Comparison of ENCODE assay signal across 9 cellular contexts in the genomic region with DNA sequence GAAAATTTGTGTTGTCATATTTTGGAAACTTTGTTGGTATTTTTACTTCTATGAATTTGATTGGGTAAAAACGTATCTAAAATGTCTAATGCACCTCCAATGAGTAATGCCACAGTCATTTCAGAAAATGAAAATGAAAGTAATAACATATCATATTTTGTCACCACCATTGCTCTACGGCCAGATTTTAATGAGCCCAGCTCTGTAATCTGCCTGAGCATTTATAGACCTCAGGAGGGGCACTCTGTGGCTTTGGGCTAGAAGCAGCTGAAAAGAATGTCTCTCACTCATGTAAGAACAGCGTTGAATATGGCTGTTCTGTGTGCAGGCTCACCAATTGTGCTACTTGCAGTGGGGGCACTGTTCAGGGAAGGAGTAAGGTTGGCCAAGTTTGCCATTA. TPM values are rescaled to one million over a fixed set of nuclear protein-coding genes. Genes with fewer than 3 reads are reported as not detected.
DNase-seq lines count a peak whose midpoint lies in the region; ATAC-seq, FAIRE-seq and TF ChIP-seq lines count a peak whose summit lies in the region.
"Had no signal": no experiment of that assay in that cellular context is flagged by ENCODE, and none has a peak within 500 bp of the region (broad histone marks: within the 10 kb centered on the region; RNA-seq: fewer than 3 reads in every experiment).

No MANE protein-coding gene starts in this region.

- H3K79me1 ChIP-seq in H9 (ENCODE audit: insufficient read depth, low read depth, low read length, poor library complexity, severe bottlenecking), result no peaks in the 10 kb centered on the region

- H2BK5ac ChIP-seq in H9 (ENCODE audit: insufficient read length, low read length), result no peak overlapping the region

- no peak overlapping the region for H3K27ac ChIP-seq in A673 (ENCODE audit: low read depth, low read length, poor library complexity, severe bottlenecking)
- H3K27ac ChIP-seq in astrocyte (ENCODE audit: low read depth, low read length), result no peak overlapping the region
- no peak overlapping the region for H3K27ac ChIP-seq in small intestine (ENCODE audit: low read depth in 1 of 2, low read length in 1 of 2)
- no peak overlapping the region for H3K27ac ChIP-seq in H9 (ENCODE audit: insufficient read length, low read depth, low read length)
- H3K27ac ChIP-seq: cardiac muscle cell had no signal

- no peak overlapping the region for H3K56ac ChIP-seq in H9 (ENCODE audit: insufficient read length, low read depth, low read length)

- H2BK120ac ChIP-seq in H9 (ENCODE audit: low read depth, low read length, poor library complexity, severe bottlenecking), result no peak overlapping the region

- H3K79me2 ChIP-seq in astrocyte (ENCODE audit: insufficient read depth, low read length) (no peaks in the 10 kb centered on the region), H9 (ENCODE audit: insufficient read depth, low read length) (no peaks in the 10 kb centered on the region)

- no peaks in the 10 kb centered on the region for H3K23me2 ChIP-seq in H9 (ENCODE audit: insufficient read length, low read depth, low read length, poor library complexity, severe bottlenecking)

- H3K14ac ChIP-seq in H9 (ENCODE audit: insufficient read depth, low read length), result no peak overlapping the region

- H4K8ac ChIP-seq in H9 (replicated peaks; ENCODE audit: insufficient read length, low read depth, low read length), result no peak overlapping the region

- no peak overlapping the region for H3K4ac ChIP-seq in H9 (ENCODE audit: low read depth, low read length)

- CTCF ChIA-PET in A673 (lab: Charles Lee), result no interaction called here

- no peak overlapping the region for H3T11ph ChIP-seq in H9 (ENCODE audit: low read length)

- no peaks in the 10 kb centered on the region for H3K9me3 ChIP-seq in A673 (ENCODE audit: low read depth, low read length, poor library complexity, severe bottlenecking)
- H3K9me3 ChIP-seq in astrocyte (ENCODE audit: insufficient read depth, low read depth, low read length), result no peaks in the 10 kb centered on the region
- H3K9me3 ChIP-seq in small intestine (ENCODE audit: control insufficient read depth, low read depth), result no peaks in the 10 kb centered on the region
- H3K9me3 ChIP-seq in H9 (ENCODE audit: control insufficient read depth, low read depth, low read length), result no peaks in the 10 kb centered on the region

- no peak overlapping the region for H2AK5ac ChIP-seq in H9 (ENCODE audit: insufficient read length, low read length)

- H3K27me3 ChIP-seq in A673 (replicated peaks; ENCODE audit: insufficient read depth, low read depth, low read length, poor library complexity), result no peaks in the 10 kb centered on the region
- no peaks in the 10 kb centered on the region for H3K27me3 ChIP-seq in astrocyte (ENCODE audit: insufficient read depth, low read length)
- H3K27me3 ChIP-seq in small intestine (ENCODE audit: control insufficient read depth in 2 of 2, insufficient read depth in 2 of 2, low read length in 2 of 2), result no peaks in the 10 kb centered on the region
- no peaks in the 10 kb centered on the region for H3K27me3 ChIP-seq in H9 (ENCODE audit: insufficient read depth, low read length)
- H3K27me3 ChIP-seq: cardiac muscle cell had no signal

- H2BK20ac ChIP-seq in H9 (ENCODE audit: low read depth, low read length, poor library complexity, severe bottlenecking), result no peak overlapping the region

- H2AFZ ChIP-seq in astrocyte (ENCODE audit: low read depth, low read length) (peak overlapping the region; percentile 56), H9 (ENCODE audit: low read length) (no peak overlapping the region)

- H2BK15ac ChIP-seq in H9 (ENCODE audit: low read depth, low read length), result no peak overlapping the region

- H3K4me2 ChIP-seq in astrocyte (ENCODE audit: low read length), result peak overlapping the region; percentile 66
- no peak overlapping the region for H3K4me2 ChIP-seq in H9 (ENCODE audit: insufficient read depth, insufficient read length, low read length)

- POLR2A ChIA-PET in A673 (lab: Charles Lee; ENCODE audit: low non-redundant PET), result no interaction called here

- H3K4me1 ChIP-seq in A673 (ENCODE audit: insufficient read depth, low read length, poor library complexity, severe bottlenecking) (no peaks in the 10 kb centered on the region), astrocyte (ENCODE audit: insufficient read depth, low read length) (peaks cover 2% of the 10 kb centered on the region), small intestine (ENCODE audit: control insufficient read depth in 2 of 2, insufficient read depth in 1 of 2, low read depth in 1 of 2, low read length in 1 of 2) (no peaks in the 10 kb centered on the region), H9 (ENCODE audit: insufficient read depth, low read length) (no peaks in the 10 kb centered on the region)

- no peak overlapping the region for H3K4me3 Mint-ChIP-seq in astrocyte (ENCODE audit: unreplicated experiment)
- H3K4me3 Mint-ChIP-seq in glutamatergic neuron (ENCODE audit: unreplicated experiment), result no peak overlapping the region
- H3K4me3 Mint-ChIP-seq in H9, result no peak overlapping the region

- H3K4me3 ChIP-seq in A673 (ENCODE audit: low read depth, low read length, poor library complexity, severe bottlenecking) (no peak overlapping the region), astrocyte (ENCODE audit: insufficient read depth, low read depth, low read length) (no peak overlapping the region), small intestine (ENCODE audit: low read depth in 1 of 2, low read length in 2 of 2) (no peak overlapping the region)
- H3K4me3 ChIP-seq: cardiac muscle cell had no signal

- H4K20me1 ChIP-seq in astrocyte (ENCODE audit: insufficient read depth, low read length) (no peaks in the 10 kb centered on the region), H9 (ENCODE audit: control insufficient read depth, insufficient read depth, insufficient read length) (no peaks in the 10 kb centered on the region)

- H3K36me3 Mint-ChIP-seq in astrocyte (ENCODE audit: low read depth, unreplicated experiment) (no peaks in the 10 kb centered on the region), glutamatergic neuron (ENCODE audit: unreplicated experiment) (no peaks in the 10 kb centered on the region), H9 (ENCODE audit: insufficient read depth in 1 of 3, low read depth in 3 of 3) (no peaks in the 10 kb centered on the region)

- H3K27me3 Mint-ChIP-seq in astrocyte (ENCODE audit: low read depth, unreplicated experiment) (no peaks in the 10 kb centered on the region), glutamatergic neuron (ENCODE audit: unreplicated experiment) (no peaks in the 10 kb centered on the region), H9 (ENCODE audit: low read depth) (no peaks in the 10 kb centered on the region)

- no peaks in the 10 kb centered on the region for H3K36me3 ChIP-seq in A673 (ENCODE audit: insufficient read depth, low read length, poor library complexity, severe bottlenecking)
- no peaks in the 10 kb centered on the region for H3K36me3 ChIP-seq in astrocyte (ENCODE audit: insufficient read depth, low read length)
- no peaks in the 10 kb centered on the region for H3K36me3 ChIP-seq in small intestine (ENCODE audit: control insufficient read depth in 2 of 2, insufficient read depth in 2 of 2, low read length in 2 of 2)
- H3K36me3 ChIP-seq: cardiac muscle cell had no signal

- no peak overlapping the region for H3K23ac ChIP-seq in H9 (ENCODE audit: insufficient read length, low read depth, low read length)

- H3K18ac ChIP-seq in H9 (ENCODE audit: insufficient read length, low read depth, low read length), result no peak overlapping the region

- no peaks in the 10 kb centered on the region for H3K9me3 Mint-ChIP-seq in astrocyte (ENCODE audit: unreplicated experiment)
- peaks cover 1% of the 10 kb centered on the region for H3K9me3 Mint-ChIP-seq in glutamatergic neuron (ENCODE audit: unreplicated experiment)
- H3K9me3 Mint-ChIP-seq in H9, result no peaks in the 10 kb centered on the region

- H3K27ac Mint-ChIP-seq in astrocyte (ENCODE audit: unreplicated experiment), result no peak overlapping the region
- no peak overlapping the region for H3K27ac Mint-ChIP-seq in glutamatergic neuron (ENCODE audit: unreplicated experiment)
- no peak overlapping the region for H3K27ac Mint-ChIP-seq in H9

- intact Hi-C loops in A673 (cut with micrococcal nuclease; ENCODE audit: unreplicated experiment), result no loop called here

- DNase-seq in A673 (ENCODE audit: low spot score), result peak; percentile 23
- DNase-seq in astrocyte (ENCODE audit: low read depth), result peak; percentile 23
- DNase-seq in small intestine, result peak; percentile 2
- DNase-seq in glutamatergic neuron, result no peak
- DNase-seq in H9, result no peak

- no peak overlapping the region for H3K9ac ChIP-seq in astrocyte (ENCODE audit: low read length)
- no peak overlapping the region for H3K9ac ChIP-seq in H9 (ENCODE audit: extremely low read depth, insufficient read length, low read length)

- FAIRE-seq in astrocyte (lab: Jason Lieb, UNC) (no peak), small intestine (lab: Jason Lieb, UNC) (peak; percentile 41)

- peak; percentile 87 for ATAC-seq in GM18907 (IDR thresholded peaks at IDR 0.05; ENCODE audit: unreplicated experiment)
- ATAC-seq in HG03354 (IDR thresholded peaks at IDR 0.05; ENCODE audit: poor library complexity, severe bottlenecking, unreplicated experiment), result peak; percentile 92
- ATAC-seq in GM21825 (IDR thresholded peaks at IDR 0.05; ENCODE audit: unreplicated experiment), result no peak

- no peak overlapping the region for H4K5ac ChIP-seq in H9 (ENCODE audit: insufficient read length, low read depth, low read length)

- no TSS peak for BruUV-seq in A673 (replicated peaks; lab: Mats Ljungman, UMichigan)

- no peak overlapping the region for H4K91ac ChIP-seq in H9 (ENCODE audit: insufficient read length, low read depth, low read length)

- H3K4me1 Mint-ChIP-seq in astrocyte (ENCODE audit: low read depth, unreplicated experiment), result no peaks in the 10 kb centered on the region
- H3K4me1 Mint-ChIP-seq in glutamatergic neuron (ENCODE audit: low read depth, unreplicated experiment), result no peaks in the 10 kb centered on the region
- H3K4me1 Mint-ChIP-seq in H9, result peaks cover 0 to 3% of the 10 kb centered on the region in 2 experiments; a peak in 1 of 4 replicates

- 12 to 34% (median 16%) methylated on average over 3 of the region's 3 CpGs for WGBS in small intestine, 3 donors
- WGBS in H9 (ENCODE audit: extremely low coverage, insufficient read length, low lambda C conversion rate), result no CpG with 5 or more reads among the region's 3 CpGs

- H2BK12ac ChIP-seq in H9 (ENCODE audit: insufficient read length, low read depth, low read length), result no peak overlapping the region

- TF ChIP-seq CTCF in A673 (conservative IDR thresholded peaks at IDR 0.05; ENCODE audit: low read depth, low read length) (no peak), astrocyte (IDR thresholded peaks at IDR 0.05; ENCODE audit: insufficient read depth, low read depth, low read length) (no peak), glutamatergic neuron (IDR thresholded peaks at IDR 0.05; ENCODE audit: partially characterized antibody, unreplicated experiment) (no peak), H9 (conservative IDR thresholded peaks at IDR 0.05) (no peak)

RNA-seq across cellular contexts. Expression of gene ABCA12, which starts 32.7 kb away (rescaled TPM):
- total RNA-seq in A673 (2021), result 0.04 TPM in 1 of 2 replicates, not detected in the other
- total RNA-seq in astrocyte, result 4.4 and 4.7 TPM in 2 replicates
- polyA plus RNA-seq in small intestine, result under 1 TPM in 1 of 3 donors, not detected in 2; under 0.01 TPM
- 0.37 TPM for total RNA-seq in glutamatergic neuron (ENCODE audit: unreplicated experiment)
- total RNA-seq in H9 (2021), result 0.02 TPM in 1 of 2 replicates, not detected in the other
- total RNA-seq: cardiac muscle cell had no signal
- polyA plus RNA-seq: cardiac muscle cell had no signal

Comparison
In these comparisons a context has a peak if more than half of its experiments do, and no peak if none do; other contexts are left out.
1. DNase-seq: peak in A673 (single experiment), astrocyte (single experiment) and small intestine (single experiment); none in glutamatergic neuron (single experiment) and H9 (single experiment).